23 cellular contexts compared by ENCODE assay signal in genomic region chr4:172232966-172233365, GRCh38.
DNase-seq lines count a peak whose midpoint lies in the region; ATAC-seq and TF ChIP-seq lines count a peak whose summit lies in the region.
"Had no signal": no experiment of that assay in that cellular context is flagged by ENCODE, and none has a peak within 500 bp of the region (broad histone marks: within the 10 kb centered on the region; RNA-seq: fewer than 3 reads in every experiment).

No MANE protein-coding gene starts in this region.

- no peak overlapping the region for H3K56ac ChIP-seq in H9 (ENCODE audit: insufficient read length, low read depth, low read length)

- no peak for ATAC-seq in HG02852 (IDR thresholded peaks at IDR 0.05; ENCODE audit: unreplicated experiment)
- ATAC-seq in HG02610 (IDR thresholded peaks at IDR 0.05; ENCODE audit: unreplicated experiment), result no peak
- ATAC-seq: CD8-positive, alpha-beta T cell; GM12878; naive thymus-derived CD8-positive, alpha-beta T cell had no signal

- no peak overlapping the region for H3K23ac ChIP-seq in H9 (ENCODE audit: insufficient read length, low read depth, low read length)

- H3K9me3 ChIP-seq in H9 (ENCODE audit: control insufficient read depth, low read depth, low read length), result no peaks in the 10 kb centered on the region

- H3K4ac ChIP-seq in H9 (ENCODE audit: low read depth, low read length), result no peak overlapping the region

- no peak overlapping the region for H3K18ac ChIP-seq in H9 (ENCODE audit: insufficient read length, low read depth, low read length)

- WGBS in H9 (ENCODE audit: extremely low coverage, insufficient read length, low lambda C conversion rate), result no CpG with 5 or more reads among the region's 5 CpGs

- H3K27me3 Mint-ChIP-seq in H9 (ENCODE audit: low read depth), result no peaks in the 10 kb centered on the region
- H3K27me3 Mint-ChIP-seq: activated CD4-positive, alpha-beta T cell treated with anti-CD3 and anti-CD28 coated beads, Interleukin-2, amount 10 ng/mL, durations not matched to agents 24 days and 14 days; naive thymus-derived CD8-positive, alpha-beta T cell; progenitor cell of endocrine pancreas had no signal

- TF ChIP-seq CTCF in 22Rv1 (IDR thresholded peaks at IDR 0.05) (peak; percentile 17; the same call in 1 of the 2 replicates), H9 (conservative IDR thresholded peaks at IDR 0.05) (peak; percentile 49; the same call in 2 of the 3 replicates)

- no peak overlapping the region for H2AFZ ChIP-seq in H9 (ENCODE audit: low read length)

- no peaks in the 10 kb centered on the region; a peak in 1 of 7 replicates for H3K36me3 Mint-ChIP-seq in H9 (ENCODE audit: insufficient read depth in 1 of 3, low read depth in 3 of 3)
- H3K36me3 Mint-ChIP-seq: CD8-positive, alpha-beta T cell; naive thymus-derived CD8-positive, alpha-beta T cell had no signal

- no peaks in the 10 kb centered on the region for H3K79me2 ChIP-seq in H9 (ENCODE audit: insufficient read depth, low read length)

- no peak overlapping the region for H3K14ac ChIP-seq in H9 (ENCODE audit: insufficient read depth, low read length)

- no peak overlapping the region for H2BK20ac ChIP-seq in H9 (ENCODE audit: low read depth, low read length, poor library complexity, severe bottlenecking)

- H3K27ac Mint-ChIP-seq in H9, result no peak overlapping the region; a peak in 1 of 7 replicates
- H3K27ac Mint-ChIP-seq: activated CD4-positive, alpha-beta T cell treated with anti-CD3 and anti-CD28 coated beads, Interleukin-2, amount 10 ng/mL, durations not matched to agents 24 days and 14 days; CD8-positive, alpha-beta T cell; naive thymus-derived CD8-positive, alpha-beta T cell; progenitor cell of endocrine pancreas had no signal

- no peak overlapping the region for H2BK12ac ChIP-seq in H9 (ENCODE audit: insufficient read length, low read depth, low read length)

- DNase-seq in H9, result peak; percentile 57
- DNase-seq in SK-N-DZ (ENCODE audit: low spot score), result peak; percentile 7
- peak; percentile 14 for DNase-seq in fibroblast of peridontal ligament (ENCODE audit: extremely low read depth)
- DNase-seq in KBM-7, result no peak
- no peak for DNase-seq in Kasumi-1 (lab: John Stamatoyannopoulos, UW)
- DNase-seq: activated CD4-positive, alpha-beta T cell treated with anti-CD3 and anti-CD28 coated beads, Interleukin-2, amount 10 ng/mL, durations not matched to agents 24 days and 14 days; activated CD8-positive, alpha-beta memory T cell treated with anti-CD3 and anti-CD28 coated beads, Interleukin-2, amount 50 U/mL, for 48 hours; aorta; CD8-positive, alpha-beta T cell; naive thymus-derived CD8-positive, alpha-beta T cell; NCI-H226; SIG-M5; stimulated activated CD4-positive, alpha-beta T cell treated with anti-CD3 and anti-CD28 coated beads, Interleukin-4, amount 100 ng/mL, for 4 hours; stimulated activated CD8-positive, alpha-beta memory T cell treated with anti-CD3 and anti-CD28 coated beads, Interleukin-4, amount 100 ng/mL, for 48 hours; substantia nigra had no signal

- no peak overlapping the region for H3K27ac ChIP-seq in 22Rv1
- H3K27ac ChIP-seq in H9 (ENCODE audit: insufficient read length, low read depth, low read length), result no peak overlapping the region
- H3K27ac ChIP-seq: epithelial cell of prostate, KMS-11, skin epidermis had no signal

- no peak overlapping the region for H4K5ac ChIP-seq in H9 (ENCODE audit: insufficient read length, low read depth, low read length)

- H2AK5ac ChIP-seq in H9 (ENCODE audit: insufficient read length, low read length), result no peak overlapping the region

- H3K4me2 ChIP-seq in H9 (ENCODE audit: insufficient read depth, insufficient read length, low read length), result no peak overlapping the region
- H3K4me2 ChIP-seq: KMS-11 had no signal

- H3K79me1 ChIP-seq in H9 (ENCODE audit: insufficient read depth, low read depth, low read length, poor library complexity, severe bottlenecking), result no peaks in the 10 kb centered on the region

- H3K9ac ChIP-seq in H9 (ENCODE audit: extremely low read depth, insufficient read length, low read length), result no peak overlapping the region
- H3K9ac ChIP-seq: KMS-11 had no signal

- no peak overlapping the region for H2BK120ac ChIP-seq in H9 (ENCODE audit: low read depth, low read length, poor library complexity, severe bottlenecking)

- H3K27me3 ChIP-seq in H9 (ENCODE audit: insufficient read depth, low read length), result no peaks in the 10 kb centered on the region

- no peak overlapping the region for H2BK15ac ChIP-seq in H9 (ENCODE audit: low read depth, low read length)

- no peaks in the 10 kb centered on the region for H3K23me2 ChIP-seq in H9 (ENCODE audit: insufficient read length, low read depth, low read length, poor library complexity, severe bottlenecking)

- H3K4me1 Mint-ChIP-seq in H9, result no peaks in the 10 kb centered on the region; a peak in 1 of 4 replicates
- H3K4me1 Mint-ChIP-seq: activated CD4-positive, alpha-beta T cell treated with anti-CD3 and anti-CD28 coated beads, Interleukin-2, amount 10 ng/mL, durations not matched to agents 24 days and 14 days had no signal

- no peak overlapping the region for H2BK5ac ChIP-seq in H9 (ENCODE audit: insufficient read length, low read length)

- no peak overlapping the region for H3T11ph ChIP-seq in H9 (ENCODE audit: low read length)

- H3K4me3 Mint-ChIP-seq in H9, result no peak overlapping the region
- H3K4me3 Mint-ChIP-seq: activated CD4-positive, alpha-beta T cell treated with anti-CD3 and anti-CD28 coated beads, Interleukin-2, amount 10 ng/mL, durations not matched to agents 24 days and 14 days; CD8-positive, alpha-beta T cell; naive thymus-derived CD8-positive, alpha-beta T cell had no signal

- in situ Hi-C loops in KBM-7 (cut with MboI; ENCODE audit: low pct_unique_long_range_greater_than_20kb, low sequenced_read_pairs), result no loop called here

- H3K9me3 Mint-ChIP-seq in H9, result no peaks in the 10 kb centered on the region
- H3K9me3 Mint-ChIP-seq: activated CD4-positive, alpha-beta T cell treated with anti-CD3 and anti-CD28 coated beads, Interleukin-2, amount 10 ng/mL, durations not matched to agents 24 days and 14 days had no signal

- no peaks in the 10 kb centered on the region; the same call in 1 of the 2 replicates for H3K4me1 ChIP-seq in H9 (ENCODE audit: insufficient read depth, low read length)

- no peak overlapping the region for H4K8ac ChIP-seq in H9 (replicated peaks; ENCODE audit: insufficient read length, low read depth, low read length)

- H4K20me1 ChIP-seq in H9 (ENCODE audit: control insufficient read depth, insufficient read depth, insufficient read length), result no peaks in the 10 kb centered on the region

- H4K91ac ChIP-seq in H9 (ENCODE audit: insufficient read length, low read depth, low read length), result no peak overlapping the region

Comparison
In these comparisons a context has a peak if more than half of its experiments do, and no peak if none do; other contexts are left out.
1. DNase-seq: peak in H9 (single experiment), SK-N-DZ (single experiment) and fibroblast of peridontal ligament (single experiment); none in KBM-7 (single experiment) and Kasumi-1 (0 of 2).